In genomic region chr6:12962995-12963394, GRCh38 we compare ENCODE assay signal across 10 cellular contexts.
A peak's percentile ranks its signal among the peaks of the same experiment; 100 is the strongest.
DNase-seq lines count a peak whose midpoint lies in the region; ATAC-seq, FAIRE-seq and TF ChIP-seq lines count a peak whose summit lies in the region.
"Had no signal": no experiment of that assay in that cellular context is flagged by ENCODE, and none has a peak within 500 bp of the region (broad histone marks: within the 10 kb centered on the region; RNA-seq: fewer than 3 reads in every experiment).

No MANE protein-coding gene starts in this region.

- H3K9me3 ChIP-seq in mesodermal cell (ENCODE audit: control insufficient read depth, low read length), result no peaks in the 10 kb centered on the region
- H3K9me3 ChIP-seq in small intestine (ENCODE audit: control insufficient read depth, low read depth), result no peaks in the 10 kb centered on the region

- no peak for ATAC-seq in GM21576 (IDR thresholded peaks at IDR 0.05; ENCODE audit: unreplicated experiment)

- no peaks in the 10 kb centered on the region for H3K36me3 Mint-ChIP-seq in nephron progenitor cell (ENCODE audit: low read depth)

- H3K36me3 ChIP-seq in mesodermal cell (ENCODE audit: control insufficient read depth, insufficient read depth, low read length) (no peaks in the 10 kb centered on the region), small intestine (ENCODE audit: control insufficient read depth in 2 of 2, insufficient read depth in 2 of 2, low read length in 2 of 2) (no peaks in the 10 kb centered on the region)

- no peak for FAIRE-seq in small intestine (lab: Jason Lieb, UNC)
- FAIRE-seq: colon had no signal

- TF ChIP-seq CTCF in astrocyte of the spinal cord (IDR thresholded peaks at IDR 0.05; ENCODE audit: low read depth, low read length) (no peak), nephron progenitor cell (IDR thresholded peaks at IDR 0.05) (no peak)

- H3K4me3 ChIP-seq in astrocyte of the spinal cord (ENCODE audit: low read depth, low read length), result no peak overlapping the region
- H3K4me3 ChIP-seq in mesodermal cell (ENCODE audit: extremely low read depth, insufficient read depth, low read length, poor library complexity, severe bottlenecking), result no peak overlapping the region
- no peak overlapping the region for H3K4me3 ChIP-seq in small intestine (ENCODE audit: low read depth in 1 of 2, low read length in 2 of 2)

- DNase-seq in Daoy (ENCODE audit: low read depth) (peak; percentile 53), KBM-7 (peak; percentile 88), astrocyte of the spinal cord (ENCODE audit: low read depth, low spot score) (peak; percentile 32), small intestine (no peak), nephron progenitor cell (no peak), NCI-H510A treated with DMSO at 0.1 percent for 48 hours (lab: John Stamatoyannopoulos, UW) (no peak)
- DNase-seq: posterior cingulate gyrus had no signal

- H3K27ac Mint-ChIP-seq in nephron progenitor cell, result no peak overlapping the region

- H3K9me3 Mint-ChIP-seq in nephron progenitor cell, result no peaks in the 10 kb centered on the region

- peaks cover 9% of the 10 kb centered on the region for H3K4me1 ChIP-seq in mesodermal cell (ENCODE audit: control insufficient read depth, insufficient read depth, low read length, poor library complexity, severe bottlenecking)
- peaks cover 0 to 3% of the 10 kb centered on the region in 2 donors for H3K4me1 ChIP-seq in small intestine (ENCODE audit: control insufficient read depth in 2 of 2, insufficient read depth in 1 of 2, low read depth in 1 of 2, low read length in 1 of 2)

- in situ Hi-C loops in KBM-7 (cut with MboI; ENCODE audit: low pct_unique_long_range_greater_than_20kb, low sequenced_read_pairs), result no loop called here
- in situ Hi-C loops in astrocyte of the spinal cord (cut with HindIII; ENCODE audit: low sequenced_read_pairs), result no loop called here

- H3K27ac ChIP-seq in mesodermal cell (ENCODE audit: low read depth, low read length, severe bottlenecking) (peak overlapping the region; percentile 17), small intestine (ENCODE audit: low read depth in 1 of 2, low read length in 1 of 2) (no peak overlapping the region)

- H3K27me3 ChIP-seq in small intestine (ENCODE audit: control insufficient read depth in 2 of 2, insufficient read depth in 2 of 2, low read length in 2 of 2), result no peaks in the 10 kb centered on the region

- WGBS in mesodermal cell (ENCODE audit: insufficient coverage in 2 of 2), 2 experiments, result 78 to 91% methylated on average over 3 to 5 of the region's 5 CpGs
- 55 to 87% (median 66%) methylated on average over 5 of the region's 5 CpGs for WGBS in small intestine, 3 donors

- H3K4me3 Mint-ChIP-seq in nephron progenitor cell, result no peak overlapping the region

- peaks cover 5% of the 10 kb centered on the region for H3K4me1 Mint-ChIP-seq in nephron progenitor cell

- H3K27me3 Mint-ChIP-seq in nephron progenitor cell (ENCODE audit: low read depth, poor library complexity), result peaks cover 58% of the 10 kb centered on the region

Comparison
In these comparisons a context has a peak if more than half of its experiments do, and no peak if none do; other contexts are left out.
1. DNase-seq: peak in Daoy (single experiment), KBM-7 (single experiment) and astrocyte of the spinal cord (single experiment); none in small intestine (single experiment), nephron progenitor cell (single experiment) and NCI-H510A treated with DMSO at 0.1 percent for 48 hours (single experiment).